Comparison of ENCODE assay signal across 8 cellular contexts in genomic region chr18:35497006-35497333, GRCh38. TPM values are rescaled to one million over a fixed set of nuclear protein-coding genes. Genes with fewer than 3 reads are reported as not detected.
DNase-seq lines count a peak whose midpoint lies in the region; ATAC-seq lines count a peak whose summit lies in the region.

No MANE protein-coding gene starts in this region.

- peak overlapping the region; percentile 89 for H3K27ac ChIP-seq in epithelial cell of prostate

- H3K9me3 Mint-ChIP-seq in natural killer cell treated with Interleukin-12 subunit alpha and Interleukin-12 subunit beta and Interleukin-15 and Interleukin-18, amount 100 ng/mL, for 72 hours, result peaks cover 3% of the 10 kb centered on the region

- H3K36me3 Mint-ChIP-seq in natural killer cell treated with Interleukin-12 subunit alpha and Interleukin-12 subunit beta and Interleukin-15 and Interleukin-18, amount 100 ng/mL, for 72 hours, result no peaks in the 10 kb centered on the region

- peaks cover 6 to 15% of the 10 kb centered on the region in 2 donors for H3K4me1 Mint-ChIP-seq in natural killer cell treated with Interleukin-12 subunit alpha and Interleukin-12 subunit beta and Interleukin-15 and Interleukin-18, amount 100 ng/mL, for 72 hours (ENCODE audit: low read depth in 2 of 2)

- peak overlapping the region; percentile 84 for H3K4me3 Mint-ChIP-seq in natural killer cell treated with Interleukin-12 subunit alpha and Interleukin-12 subunit beta and Interleukin-15 and Interleukin-18, amount 100 ng/mL, for 72 hours

- peak overlapping the region; percentile 84 to 96 for H3K27ac Mint-ChIP-seq in natural killer cell treated with Interleukin-12 subunit alpha and Interleukin-12 subunit beta and Interleukin-15 and Interleukin-18, amount 100 ng/mL, for 72 hours

- H3K27me3 Mint-ChIP-seq in natural killer cell treated with Interleukin-12 subunit alpha and Interleukin-12 subunit beta and Interleukin-15 and Interleukin-18, amount 100 ng/mL, for 72 hours, result peaks cover 0 to 3% of the 10 kb centered on the region in 2 donors

- peak; percentile 0 to 17 for DNase-seq in activated CD4-positive, alpha-beta T cell treated with anti-CD3 and anti-CD28 coated beads, Interleukin-2, amount 50 U/mL, for 24 hours (ENCODE audit: low read depth in 1 of 2, low spot score in 1 of 2)
- DNase-seq in activated CD4-positive, alpha-beta T cell treated with anti-CD3 and anti-CD28 coated beads for 4 hours, result no peak
- DNase-seq in RKO (ENCODE audit: low spot score) (peak; percentile 70), epithelial cell of prostate (ENCODE audit: low read depth, low spot score) (no peak), dermis blood vessel endothelial cell (no peak)
- DNase-seq in natural killer cell treated with Interleukin-12 subunit alpha and Interleukin-12 subunit beta and Interleukin-15 and Interleukin-18, amount 100 ng/mL, for 72 hours (ENCODE audit: low spot score), result no peak

- ATAC-seq in HG02885 (IDR thresholded peaks at IDR 0.05; ENCODE audit: poor library complexity, unreplicated experiment), result peak; percentile 24
- ATAC-seq in natural killer cell treated with Interleukin-12 subunit alpha and Interleukin-12 subunit beta and Interleukin-15 and Interleukin-18, amount 100 ng/mL, for 72 hours, result peak; percentile 19 to 20
- no peak for ATAC-seq in HG02938 (IDR thresholded peaks at IDR 0.05; ENCODE audit: unreplicated experiment)

RNA-seq across cellular contexts. Expression of gene INO80C, which starts 0.8 kb away (rescaled TPM):
- 10 to 100 TPM; 25.0 to 41.7 TPM for total RNA-seq in natural killer cell treated with Interleukin-12 subunit alpha and Interleukin-12 subunit beta and Interleukin-15 and Interleukin-18, amount 100 ng/mL, for 72 hours
- total RNA-seq in dermis blood vessel endothelial cell, result 8.7 and 9.3 TPM in 2 replicates

Comparison
In these comparisons a context has a peak if more than half of its experiments do, and no peak if none do; other contexts are left out.
1. DNase-seq: peak in activated CD4-positive, alpha-beta T cell treated with anti-CD3 and anti-CD28 coated beads, Interleukin-2, amount 50 U/mL, for 24 hours (2 of 2) and RKO (single experiment); none in activated CD4-positive, alpha-beta T cell treated with anti-CD3 and anti-CD28 coated beads for 4 hours (0 of 2), epithelial cell of prostate (single experiment), natural killer cell treated with Interleukin-12 subunit alpha and Interleukin-12 subunit beta and Interleukin-15 and Interleukin-18, amount 100 ng/mL, for 72 hours (single experiment) and dermis blood vessel endothelial cell (single experiment).